ENCODE assay signal across 12 cellular contexts in genomic region chr14:24315807-24316596, GRCh38. TPM values are rescaled to one million over a fixed set of nuclear protein-coding genes. Genes with fewer than 3 reads are reported as not detected.
DNase-seq lines count a peak whose midpoint lies in the region; ATAC-seq and TF ChIP-seq lines count a peak whose summit lies in the region.
"Had no signal": no experiment of that assay in that cellular context is flagged by ENCODE, and none has a peak within 500 bp of the region (broad histone marks: within the 10 kb centered on the region; RNA-seq: fewer than 3 reads in every experiment).

No MANE protein-coding gene starts in this region.

- intact Hi-C loops in tibial artery (cut with DNase I; ENCODE audit: low total_unique reads), result no loop called here

- no peaks in the 10 kb centered on the region for H3K9me3 ChIP-seq in tibial artery

- DNase-seq in NCI-H1105 (lab: John Stamatoyannopoulos, UW) (peak; percentile 52), mucosa of gallbladder (ENCODE audit: low spot score) (peak; percentile 51), tibial artery (no peak)
- DNase-seq: activated naive CD4-positive, alpha-beta T cell; MV-4-11; T-helper 2 cell had no signal

- H3K4me3 ChIP-seq in tibial artery, result no peak overlapping the region

- peaks cover 0 to 51% of the 10 kb centered on the region in 2 donors for H3K27me3 ChIP-seq in tibial artery

- no peaks in the 10 kb centered on the region for H3K36me3 ChIP-seq in tibial artery

- H3K4me1 ChIP-seq in tibial artery, result peaks cover 0 to 19% (median 11%) of the 10 kb centered on the region in 4 donors

- peak; percentile 70 for TF ChIP-seq CTCF in 22Rv1 (IDR thresholded peaks at IDR 0.05)
- no peak for TF ChIP-seq CTCF in tibial artery (IDR thresholded peaks at IDR 0.05)

- H3K27ac ChIP-seq in 22Rv1, result no peak overlapping the region
- no peak overlapping the region for H3K27ac ChIP-seq in tibial artery
- H3K27ac ChIP-seq: C4-2B had no signal

- ATAC-seq in esophagus mucosa (peak; percentile 56), HG02610 (IDR thresholded peaks at IDR 0.05; ENCODE audit: unreplicated experiment) (no peak), GM18909 (IDR thresholded peaks at IDR 0.05; ENCODE audit: poor library complexity, unreplicated experiment) (no peak), HG03571 (IDR thresholded peaks at IDR 0.05; ENCODE audit: unreplicated experiment) (no peak)

RNA-seq across cellular contexts. Expression of gene LTB4R, which starts 4.7 kb away (rescaled TPM):
- total RNA-seq in esophagus mucosa, result 94.9 TPM
- total RNA-seq in mucosa of gallbladder, result 6.5 TPM

RNA-seq across cellular contexts. Expression of gene LTB4R2, which starts 6.1 kb away (rescaled TPM):
- total RNA-seq in esophagus mucosa (82.9 TPM), mucosa of gallbladder (6.1 TPM)

RNA-seq across cellular contexts. Expression of gene CIDEB, which starts 8.2 kb away (rescaled TPM):
- total RNA-seq in esophagus mucosa, result 27.4 TPM
- 25.6 TPM for total RNA-seq in mucosa of gallbladder

RNA-seq across cellular contexts. Expression of gene NOP9, which starts 16.4 kb away (rescaled TPM):
- total RNA-seq in esophagus mucosa, result 20.5 TPM
- 24.7 TPM for total RNA-seq in mucosa of gallbladder

RNA-seq across cellular contexts. Expression of gene DHRS1, which starts 16.4 kb away (rescaled TPM):
- total RNA-seq in esophagus mucosa (110 TPM), mucosa of gallbladder (39.2 TPM)

Comparison
In these comparisons a context has a peak if more than half of its experiments do, and no peak if none do; other contexts are left out.
1. DNase-seq: peak in NCI-H1105 (single experiment) and mucosa of gallbladder (single experiment); none in tibial artery (0 of 2).
2. RNA of gene LTB4R, which starts 4.7 kb away (total RNA-seq): 94.9 TPM in esophagus mucosa (single experiment); 6.5 TPM in mucosa of gallbladder (single experiment); every median in the first group is over 10 times any median in the second.
3. RNA of gene LTB4R2, which starts 6.1 kb away (total RNA-seq): 82.9 TPM in esophagus mucosa (single experiment); 6.1 TPM in mucosa of gallbladder (single experiment); every median in the first group is over 10 times any median in the second.